19 cellular contexts compared by ENCODE assay signal in the genomic region with DNA sequence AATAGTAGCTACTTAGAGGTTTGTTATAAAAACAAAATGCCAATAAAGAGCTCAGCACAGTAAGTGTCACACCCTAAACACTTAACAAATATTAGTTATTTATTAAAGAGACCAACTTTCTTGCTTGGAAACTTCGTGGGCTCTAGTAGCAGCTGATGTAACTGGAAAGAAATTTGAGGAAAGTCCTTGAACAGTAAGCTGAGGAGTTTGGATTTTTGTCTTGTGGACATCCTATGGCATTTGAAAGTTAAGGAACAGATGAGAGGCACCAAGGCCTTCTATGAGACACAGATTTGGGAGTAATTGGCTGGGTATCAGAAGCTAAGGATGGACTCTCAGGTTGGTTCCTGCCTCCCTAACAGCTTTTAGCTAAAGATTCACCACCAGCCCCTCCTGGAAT.
"Had no signal": no experiment of that assay in that cellular context is flagged by ENCODE, and none has a peak within 500 bp of the region (broad histone marks: within the 10 kb centered on the region; RNA-seq: fewer than 3 reads in every experiment).

No MANE protein-coding gene starts in this region.

- DNase-seq: cortex of kidney; effector memory CD4-positive, alpha-beta T cell; gastrocnemius medialis; heart right ventricle; hypothalamus; islet precursor cell; left lung; mesenchymal stem cell; midbrain; naive B cell; nephron progenitor cell; posterior cingulate gyrus; small intestine; stimulated activated CD4-positive, alpha-beta T cell treated with anti-CD3 and anti-CD28 coated beads, Interleukin-2, amount 100 ng/mL, for 48 hours; stimulated activated naive CD4-positive, alpha-beta T cell treated with Interleukin-2 at 50 U/mL for 16 hours; trophoblast cell had no signal

- H3K4me1 Mint-ChIP-seq: nephron progenitor cell had no signal

- H3K4me1 ChIP-seq: left lung had no signal

- H3K4me3 ChIP-seq: gastrocnemius medialis, heart right ventricle, left lung, lung, right atrium auricular region had no signal

- H3K9me3 ChIP-seq: gastrocnemius medialis, right atrium auricular region had no signal

- H3K27me3 Mint-ChIP-seq: naive B cell had no signal

- H3K27ac ChIP-seq: gastrocnemius medialis, heart right ventricle, left lung, neutrophil, right atrium auricular region had no signal

- H3K4me3 Mint-ChIP-seq: naive B cell, nephron progenitor cell had no signal

- H3K36me3 ChIP-seq: neutrophil, right atrium auricular region had no signal

- H3K27me3 ChIP-seq: gastrocnemius medialis, heart right ventricle, left lung, neutrophil, right atrium auricular region had no signal
